ENCODE assay signal across 9 cellular contexts in genomic region chr6:35596448-35597442, GRCh38.
DNase-seq lines count a peak whose midpoint lies in the region; ATAC-seq and TF ChIP-seq lines count a peak whose summit lies in the region.
"Had no signal": no experiment of that assay in that cellular context is flagged by ENCODE, and none has a peak within 500 bp of the region (broad histone marks: within the 10 kb centered on the region; RNA-seq: fewer than 3 reads in every experiment).

No MANE protein-coding gene starts in this region.

- in situ Hi-C loops in HAP-1 (cut with MboI; ENCODE audit: low sequenced_read_pairs): no loop called here

- TF ChIP-seq CTCF in testis (IDR thresholded peaks at IDR 0.05): no peak

- no peaks in the 10 kb centered on the region for H3K27me3 Mint-ChIP-seq in activated CD4-positive, alpha-beta T cell treated with anti-CD3 and anti-CD28 coated beads for 36 hours
- H3K27me3 Mint-ChIP-seq in activated T-helper 2 cell treated with anti-CD3 and anti-CD28 coated beads, Interferon-gamma antibody, Interleukin-2, Interleukin-4, amounts not matched to agents 10 μg/mL and 5 μg/mL and 100 μg/mL, durations not matched to agents 14 hours and 24 hours and 36 hours (ENCODE audit: low read depth): no peaks in the 10 kb centered on the region

- peaks cover 54% of the 10 kb centered on the region for H3K4me1 ChIP-seq in testis
- peaks cover 9% of the 10 kb centered on the region for H3K4me1 ChIP-seq in HAP-1

- no peak overlapping the region for H3K4me3 Mint-ChIP-seq in activated CD4-positive, alpha-beta T cell treated with anti-CD3 and anti-CD28 coated beads for 36 hours
- no peak overlapping the region for H3K4me3 Mint-ChIP-seq in activated T-helper 2 cell treated with anti-CD3 and anti-CD28 coated beads, Interferon-gamma antibody, Interleukin-2, Interleukin-4, amounts not matched to agents 10 μg/mL and 5 μg/mL and 100 μg/mL, durations not matched to agents 14 hours and 24 hours and 36 hours (ENCODE audit: low read depth)

- TF ChIP-seq POLR2A in testis (IDR thresholded peaks at IDR 0.05): no peak

- WGBS in testis, 2 donors: 68 to 80% methylated on average over 8 of the region's 8 CpGs

- H3K9me3 ChIP-seq in testis (no peaks in the 10 kb centered on the region), HAP-1 (no peaks in the 10 kb centered on the region)

- ATAC-seq in activated CD4-positive, alpha-beta T cell treated with anti-CD3 and anti-CD28 coated beads for 36 hours: no peak
- ATAC-seq in GM19455 (IDR thresholded peaks at IDR 0.05; ENCODE audit: unreplicated experiment): no peak
- ATAC-seq: activated CD4-positive, CD25-positive, alpha-beta regulatory T cell treated with anti-CD3 and anti-CD28 coated beads, Interleukin-2, amount 50 U/mL, for 24 hours had no signal

- no peaks in the 10 kb centered on the region for H3K36me3 ChIP-seq in testis (ENCODE audit: low read depth, missing control alignments)
- peaks cover 2% of the 10 kb centered on the region for H3K36me3 ChIP-seq in H7 (replicated peaks; ENCODE audit: control insufficient read depth, insufficient read depth, low read length)
- peaks cover 11% of the 10 kb centered on the region for H3K36me3 ChIP-seq in HAP-1 (replicated peaks)

- H3K4me3 ChIP-seq in testis: no peak overlapping the region
- H3K4me3 ChIP-seq in H7 (ENCODE audit: insufficient read depth, low read depth, low read length): no peak overlapping the region
- H3K4me3 ChIP-seq in HAP-1: no peak overlapping the region

- DNase-seq in activated CD4-positive, alpha-beta T cell treated with anti-CD3 and anti-CD28 coated beads for 36 hours: no peak
- DNase-seq in activated CD4-positive, alpha-beta T cell treated with anti-CD3 and anti-CD28 coated beads, Interleukin-2, amount 50 U/mL, for 4 hours: no peak
- DNase-seq in activated T-helper 2 cell treated with anti-CD3 and anti-CD28 coated beads, Interferon-gamma antibody, Interleukin-2, Interleukin-4, amounts not matched to agents 10 μg/mL and 5 μg/mL and 100 μg/mL, durations not matched to agents 14 hours and 24 hours and 36 hours (ENCODE audit: low spot score): no peak
- DNase-seq in glomerular visceral epithelial cell (ENCODE audit: extremely low spot score) (peak; percentile 65), testis (no peak), H7 (no peak), HAP-1 (ENCODE audit: low spot score in 2 of 2) (no peak)

- intact Hi-C loops in activated CD4-positive, alpha-beta T cell treated with anti-CD3 and anti-CD28 coated beads for 36 hours (cut with DNase I, micrococcal nuclease): loop anchor here in 1 of 2 experiments (2.0 kb wide), 1 partner anchor 16 kb away; no protein-coding TSS in a partner anchor
- intact Hi-C loops in activated T-helper 2 cell treated with anti-CD3 and anti-CD28 coated beads, Interferon-gamma antibody, Interleukin-2, Interleukin-4, amounts not matched to agents 10 μg/mL and 5 μg/mL and 100 μg/mL, durations not matched to agents 14 hours and 24 hours and 36 hours (cut with micrococcal nuclease): no loop called here
- intact Hi-C loops in testis (cut with DNase I; ENCODE audit: low total_unique reads): no loop called here

- H3K27me3 ChIP-seq in testis (no peaks in the 10 kb centered on the region), H7 (ENCODE audit: control insufficient read depth, insufficient read depth, low read length) (no peaks in the 10 kb centered on the region), HAP-1 (ENCODE audit: low read depth) (no peaks in the 10 kb centered on the region)

- CTCF ChIA-PET in activated CD4-positive, alpha-beta T cell treated with anti-CD3 and anti-CD28 coated beads for 36 hours (lab: Charles Lee): interaction anchor here (1.5 to 2.8 kb wide), 5 partner anchors 12 to 139 kb away, joined by 5 to 10 read pairs (median 8); no protein-coding TSS in a partner anchor

- peak overlapping the region; percentile 6 to 97 for H3K27ac ChIP-seq in testis

- POLR2A ChIA-PET in activated CD4-positive, alpha-beta T cell treated with anti-CD3 and anti-CD28 coated beads for 36 hours (lab: Charles Lee): no interaction called here

- H3K36me3 Mint-ChIP-seq in activated CD4-positive, alpha-beta T cell treated with anti-CD3 and anti-CD28 coated beads for 36 hours (ENCODE audit: low read depth): peaks cover 56% of the 10 kb centered on the region
- H3K36me3 Mint-ChIP-seq in activated T-helper 2 cell treated with anti-CD3 and anti-CD28 coated beads, Interferon-gamma antibody, Interleukin-2, Interleukin-4, amounts not matched to agents 10 μg/mL and 5 μg/mL and 100 μg/mL, durations not matched to agents 14 hours and 24 hours and 36 hours (ENCODE audit: low read depth): peaks cover 53% of the 10 kb centered on the region

- H3K27ac Mint-ChIP-seq in activated CD4-positive, alpha-beta T cell treated with anti-CD3 and anti-CD28 coated beads for 36 hours: peak overlapping the region; percentile 60
- peak overlapping the region; percentile 64 for H3K27ac Mint-ChIP-seq in activated T-helper 2 cell treated with anti-CD3 and anti-CD28 coated beads, Interferon-gamma antibody, Interleukin-2, Interleukin-4, amounts not matched to agents 10 μg/mL and 5 μg/mL and 100 μg/mL, durations not matched to agents 14 hours and 24 hours and 36 hours

- no peaks in the 10 kb centered on the region for H3K9me3 Mint-ChIP-seq in activated CD4-positive, alpha-beta T cell treated with anti-CD3 and anti-CD28 coated beads for 36 hours (ENCODE audit: low read depth)
- H3K9me3 Mint-ChIP-seq in activated T-helper 2 cell treated with anti-CD3 and anti-CD28 coated beads, Interferon-gamma antibody, Interleukin-2, Interleukin-4, amounts not matched to agents 10 μg/mL and 5 μg/mL and 100 μg/mL, durations not matched to agents 14 hours and 24 hours and 36 hours: no peaks in the 10 kb centered on the region

- peaks cover 85% of the 10 kb centered on the region for H3K4me1 Mint-ChIP-seq in activated CD4-positive, alpha-beta T cell treated with anti-CD3 and anti-CD28 coated beads for 36 hours
- peaks cover 46% of the 10 kb centered on the region for H3K4me1 Mint-ChIP-seq in activated T-helper 2 cell treated with anti-CD3 and anti-CD28 coated beads, Interferon-gamma antibody, Interleukin-2, Interleukin-4, amounts not matched to agents 10 μg/mL and 5 μg/mL and 100 μg/mL, durations not matched to agents 14 hours and 24 hours and 36 hours (ENCODE audit: low read depth)
